In genomic region chr1:35433714-35434113, GRCh38 we compare ENCODE assay signal across 1 cellular context.
TF ChIP-seq lines count a peak whose summit lies in the region.

No MANE protein-coding gene starts in this region.

TF ChIP-seq in HepG2, 621 proteins besides CTCF, POLR2A, EP300 and RAD21 (continued from another document):
- TF ChIP-seq ZNF597 (CRISPR knock-in tag; IDR thresholded peaks at IDR 0.05): no peak
- TF ChIP-seq, protein P1, sequence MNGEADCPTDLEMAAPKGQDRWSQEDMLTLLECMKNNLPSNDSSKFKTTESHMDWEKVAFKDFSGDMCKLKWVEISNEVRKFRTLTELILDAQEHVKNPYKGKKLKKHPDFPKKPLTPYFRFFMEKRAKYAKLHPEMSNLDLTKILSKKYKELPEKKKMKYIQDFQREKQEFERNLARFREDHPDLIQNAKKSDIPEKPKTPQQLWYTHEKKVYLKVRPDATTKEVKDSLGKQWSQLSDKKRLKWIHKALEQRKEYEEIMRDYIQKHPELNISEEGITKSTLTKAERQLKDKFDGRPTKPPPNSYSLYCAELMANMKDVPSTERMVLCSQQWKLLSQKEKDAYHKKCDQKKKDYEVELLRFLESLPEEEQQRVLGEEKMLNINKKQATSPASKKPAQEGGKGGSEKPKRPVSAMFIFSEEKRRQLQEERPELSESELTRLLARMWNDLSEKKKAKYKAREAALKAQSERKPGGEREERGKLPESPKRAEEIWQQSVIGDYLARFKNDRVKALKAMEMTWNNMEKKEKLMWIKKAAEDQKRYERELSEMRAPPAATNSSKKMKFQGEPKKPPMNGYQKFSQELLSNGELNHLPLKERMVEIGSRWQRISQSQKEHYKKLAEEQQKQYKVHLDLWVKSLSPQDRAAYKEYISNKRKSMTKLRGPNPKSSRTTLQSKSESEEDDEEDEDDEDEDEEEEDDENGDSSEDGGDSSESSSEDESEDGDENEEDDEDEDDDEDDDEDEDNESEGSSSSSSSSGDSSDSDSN (CRISPR knock-in tag; IDR thresholded peaks at IDR 0.05): no peak
- TF ChIP-seq NAIF1 (CRISPR knock-in tag; IDR thresholded peaks at IDR 0.05; ENCODE audit: borderline replicate concordance): no peak
- TF ChIP-seq ZNF564 (CRISPR knock-in tag; IDR thresholded peaks at IDR 0.05): no peak
- no peak for TF ChIP-seq HIVEP1 (CRISPR knock-in tag; IDR thresholded peaks at IDR 0.05)
- no peak for TF ChIP-seq GATA4 (IDR thresholded peaks at IDR 0.05; ENCODE audit: borderline replicate concordance, low read depth)
- no peak for TF ChIP-seq ZNF207 (IDR thresholded peaks at IDR 0.05; ENCODE audit: borderline replicate concordance)
- TF ChIP-seq MAFF (IDR thresholded peaks at IDR 0.05; ENCODE audit: low read depth, low read length): no peak
- TF ChIP-seq, protein P2, sequence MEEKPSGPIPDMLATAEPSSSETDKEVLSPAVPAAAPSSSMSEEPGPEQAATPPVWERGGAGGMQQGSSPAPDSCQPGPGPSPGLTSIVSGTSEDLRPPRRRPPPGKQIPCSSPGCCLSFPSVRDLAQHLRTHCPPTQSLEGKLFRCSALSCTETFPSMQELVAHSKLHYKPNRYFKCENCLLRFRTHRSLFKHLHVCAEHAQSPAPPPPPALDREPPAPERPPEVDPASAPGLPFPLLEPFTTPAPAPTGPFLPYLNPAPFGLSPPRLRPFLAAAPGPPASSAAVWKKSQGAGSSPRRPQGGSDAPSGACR (CRISPR knock-in tag; IDR thresholded peaks at IDR 0.05): no peak
- no peak for TF ChIP-seq ZNF282 (IDR thresholded peaks at IDR 0.05; ENCODE audit: partially characterized antibody)
- TF ChIP-seq DBP (CRISPR knock-in tag; IDR thresholded peaks at IDR 0.05; ENCODE audit: not compliant biosample characterization): no peak
- no peak for TF ChIP-seq SP5 (CRISPR knock-in tag; IDR thresholded peaks at IDR 0.05; ENCODE audit: borderline replicate concordance, low read depth)
- TF ChIP-seq FOSL1 (CRISPR knock-in tag; IDR thresholded peaks at IDR 0.05; ENCODE audit: borderline replicate concordance): no peak
- no peak for TF ChIP-seq GZF1 (CRISPR knock-in tag; IDR thresholded peaks at IDR 0.05)
- TF ChIP-seq ZMYM2 (CRISPR knock-in tag; IDR thresholded peaks at IDR 0.05): no peak
- TF ChIP-seq ONECUT2 (CRISPR knock-in tag; IDR thresholded peaks at IDR 0.05): no peak
